Comparison of ENCODE assay signal across 22 cellular contexts in the genomic region with DNA sequence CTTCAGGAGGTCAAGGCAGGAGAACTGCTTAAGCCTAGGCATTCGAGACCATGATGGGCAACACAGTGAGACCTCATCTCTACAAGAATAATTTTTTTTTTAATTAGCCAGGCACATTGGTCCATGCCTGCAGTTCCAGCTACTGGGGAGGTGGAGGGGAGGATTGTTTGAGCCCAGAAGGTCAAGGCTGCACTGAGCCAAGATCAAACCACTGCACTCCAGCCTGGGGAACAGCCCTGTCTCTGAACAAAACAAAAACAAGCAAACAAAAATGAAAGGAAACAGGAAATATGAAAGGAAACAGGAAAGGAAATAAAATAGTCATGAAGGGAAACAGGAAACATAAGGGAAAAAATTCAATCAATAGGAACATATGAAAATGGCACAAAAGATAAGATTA.
"Had no signal": no experiment of that assay in that cellular context is flagged by ENCODE, and none has a peak within 500 bp of the region (broad histone marks: within the 10 kb centered on the region; RNA-seq: fewer than 3 reads in every experiment).

No MANE protein-coding gene starts in this region.

- H3K4me1 ChIP-seq: SJSA1 had no signal

- H3K27ac Mint-ChIP-seq: IgD-negative memory B cell had no signal

- H3K4me2 ChIP-seq: KMS-11 had no signal

- H3K36me3 ChIP-seq: SJSA1 had no signal

- H3K27me3 ChIP-seq: SJSA1 had no signal

- H3K9ac ChIP-seq: KMS-11 had no signal

- DNase-seq: Kasumi-1, MM.1S, NCI-H1092 treated with DMSO at 0.1 percent for 48 hours, NCI-H1436, NCI-H187, NCI-H2029, NCI-H2081 treated with DMSO at 0.1 percent for 48 hours, NCI-H2171, NCI-H226, NCI-H446, NCI-H510A, NCI-H524 treated with DMSO at 0.1 percent for 48 hours, NCI-H69, NCI-H774, Right ventricle myocardium superior, RPMI8226, SIG-M5 had no signal

- H3K9me3 ChIP-seq: SJSA1 had no signal

- H3K4me1 Mint-ChIP-seq: IgD-negative memory B cell had no signal

- ATAC-seq: K562 had no signal

- H3K4me3 ChIP-seq: K562, SJSA1, SK-N-MC had no signal

- H3K27ac ChIP-seq: KMS-11, SJSA1, SK-N-MC had no signal
